Comparison of ENCODE assay signal across 1 cellular context in the genomic region with DNA sequence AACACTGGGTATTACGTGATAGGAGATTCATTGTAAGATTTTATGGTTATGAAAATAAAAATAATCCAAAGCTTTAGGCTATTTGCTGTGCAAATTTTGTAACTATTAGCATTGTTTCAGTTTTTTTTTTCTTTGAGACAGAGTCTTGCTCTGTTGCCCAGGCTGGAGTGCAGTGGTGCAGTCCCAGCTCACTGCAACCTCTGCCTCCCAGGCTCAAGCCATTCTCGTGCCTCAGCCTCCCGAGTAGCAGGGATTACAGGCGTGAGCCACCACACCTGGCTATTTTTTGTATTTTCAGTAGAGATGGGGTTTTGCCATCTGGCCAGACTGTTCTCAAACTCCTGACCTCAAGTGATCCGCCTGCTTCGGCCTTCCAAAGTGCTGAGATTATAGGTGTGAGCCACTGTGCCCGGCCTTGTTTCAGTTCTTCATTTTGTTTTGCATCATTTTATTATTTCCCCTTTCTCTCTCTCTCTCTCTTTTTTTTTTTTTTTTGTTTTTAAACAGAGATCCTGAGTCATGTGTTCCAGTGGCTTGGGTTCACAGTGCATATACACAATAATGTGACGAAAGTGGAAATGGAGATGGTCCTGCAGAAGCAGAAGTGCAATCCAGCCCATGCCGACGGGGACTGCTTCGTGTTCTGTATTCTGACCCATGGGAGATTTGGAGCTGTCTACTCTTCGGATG.
TF ChIP-seq lines count a peak whose summit lies in the region.

No MANE protein-coding gene starts in this region.

TF ChIP-seq in GM23338, 12 proteins besides CTCF, POLR2A, EP300 and RAD21:
- TF ChIP-seq, protein P1, sequence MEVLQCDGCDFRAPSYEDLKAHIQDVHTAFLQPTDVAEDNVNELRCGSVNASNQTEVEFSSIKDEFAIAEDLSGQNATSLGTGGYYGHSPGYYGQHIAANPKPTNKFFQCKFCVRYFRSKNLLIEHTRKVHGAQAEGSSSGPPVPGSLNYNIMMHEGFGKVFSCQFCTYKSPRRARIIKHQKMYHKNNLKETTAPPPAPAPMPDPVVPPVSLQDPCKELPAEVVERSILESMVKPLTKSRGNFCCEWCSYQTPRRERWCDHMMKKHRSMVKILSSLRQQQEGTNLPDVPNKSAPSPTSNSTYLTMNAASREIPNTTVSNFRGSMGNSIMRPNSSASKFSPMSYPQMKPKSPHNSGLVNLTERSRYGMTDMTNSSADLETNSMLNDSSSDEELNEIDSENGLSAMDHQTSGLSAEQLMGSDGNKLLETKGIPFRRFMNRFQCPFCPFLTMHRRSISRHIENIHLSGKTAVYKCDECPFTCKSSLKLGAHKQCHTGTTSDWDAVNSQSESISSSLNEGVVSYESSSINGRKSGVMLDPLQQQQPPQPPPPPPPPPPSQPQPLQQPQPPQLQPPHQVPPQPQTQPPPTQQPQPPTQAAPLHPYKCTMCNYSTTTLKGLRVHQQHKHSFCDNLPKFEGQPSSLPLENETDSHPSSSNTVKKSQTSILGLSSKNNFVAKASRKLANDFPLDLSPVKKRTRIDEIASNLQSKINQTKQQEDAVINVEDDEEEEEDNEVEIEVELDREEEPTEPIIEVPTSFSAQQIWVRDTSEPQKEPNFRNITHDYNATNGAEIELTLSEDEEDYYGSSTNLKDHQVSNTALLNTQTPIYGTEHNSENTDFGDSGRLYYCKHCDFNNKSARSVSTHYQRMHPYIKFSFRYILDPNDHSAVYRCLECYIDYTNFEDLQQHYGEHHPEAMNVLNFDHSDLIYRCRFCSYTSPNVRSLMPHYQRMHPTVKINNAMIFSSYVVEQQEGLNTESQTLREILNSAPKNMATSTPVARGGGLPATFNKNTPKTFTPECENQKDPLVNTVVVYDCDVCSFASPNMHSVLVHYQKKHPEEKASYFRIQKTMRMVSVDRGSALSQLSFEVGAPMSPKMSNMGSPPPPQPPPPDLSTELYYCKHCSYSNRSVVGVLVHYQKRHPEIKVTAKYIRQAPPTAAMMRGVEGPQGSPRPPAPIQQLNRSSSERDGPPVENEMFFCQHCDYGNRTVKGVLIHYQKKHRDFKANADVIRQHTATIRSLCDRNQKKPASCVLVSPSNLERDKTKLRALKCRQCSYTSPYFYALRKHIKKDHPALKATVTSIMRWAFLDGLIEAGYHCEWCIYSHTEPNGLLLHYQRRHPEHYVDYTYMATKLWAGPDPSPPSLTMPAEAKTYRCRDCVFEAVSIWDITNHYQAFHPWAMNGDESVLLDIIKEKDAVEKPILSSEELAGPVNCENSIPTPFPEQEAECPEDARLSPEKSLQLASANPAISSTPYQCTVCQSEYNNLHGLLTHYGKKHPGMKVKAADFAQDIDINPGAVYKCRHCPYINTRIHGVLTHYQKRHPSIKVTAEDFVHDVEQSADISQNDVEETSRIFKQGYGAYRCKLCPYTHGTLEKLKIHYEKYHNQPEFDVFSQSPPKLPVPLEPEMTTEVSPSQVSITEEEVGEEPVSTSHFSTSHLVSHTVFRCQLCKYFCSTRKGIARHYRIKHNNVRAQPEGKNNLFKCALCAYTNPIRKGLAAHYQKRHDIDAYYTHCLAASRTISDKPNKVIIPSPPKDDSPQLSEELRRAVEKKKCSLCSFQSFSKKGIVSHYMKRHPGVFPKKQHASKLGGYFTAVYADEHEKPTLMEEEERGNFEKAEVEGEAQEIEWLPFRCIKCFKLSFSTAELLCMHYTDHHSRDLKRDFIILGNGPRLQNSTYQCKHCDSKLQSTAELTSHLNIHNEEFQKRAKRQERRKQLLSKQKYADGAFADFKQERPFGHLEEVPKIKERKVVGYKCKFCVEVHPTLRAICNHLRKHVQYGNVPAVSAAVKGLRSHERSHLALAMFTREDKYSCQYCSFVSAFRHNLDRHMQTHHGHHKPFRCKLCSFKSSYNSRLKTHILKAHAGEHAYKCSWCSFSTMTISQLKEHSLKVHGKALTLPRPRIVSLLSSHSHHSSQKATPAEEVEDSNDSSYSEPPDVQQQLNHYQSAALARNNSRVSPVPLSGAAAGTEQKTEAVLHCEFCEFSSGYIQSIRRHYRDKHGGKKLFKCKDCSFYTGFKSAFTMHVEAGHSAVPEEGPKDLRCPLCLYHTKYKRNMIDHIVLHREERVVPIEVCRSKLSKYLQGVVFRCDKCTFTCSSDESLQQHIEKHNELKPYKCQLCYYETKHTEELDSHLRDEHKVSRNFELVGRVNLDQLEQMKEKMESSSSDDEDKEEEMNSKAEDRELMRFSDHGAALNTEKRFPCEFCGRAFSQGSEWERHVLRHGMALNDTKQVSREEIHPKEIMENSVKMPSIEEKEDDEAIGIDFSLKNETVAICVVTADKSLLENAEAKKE (CRISPR knock-in tag; IDR thresholded peaks at IDR 0.05), result no peak
- TF ChIP-seq EZH2 (IDR thresholded peaks at IDR 0.05; ENCODE audit: low read depth, unreplicated experiment) (no peak), CREB1 (CRISPR knock-in tag; IDR thresholded peaks at IDR 0.05; ENCODE audit: low read depth) (no peak), ZNF114 (CRISPR knock-in tag; IDR thresholded peaks at IDR 0.05) (no peak), STAT1 (IDR thresholded peaks at IDR 0.05; ENCODE audit: unreplicated experiment) (no peak), POLR2AphosphoS5 (IDR thresholded peaks at IDR 0.05; ENCODE audit: low read depth) (no peak), ZNF331 (CRISPR knock-in tag; IDR thresholded peaks at IDR 0.05; ENCODE audit: low read depth) (no peak), NANOG (IDR thresholded peaks at IDR 0.05; ENCODE audit: borderline replicate concordance) (no peak), EZH2phosphoT487 (IDR thresholded peaks at IDR 0.05; ENCODE audit: unreplicated experiment) (no peak)
- TF ChIP-seq, protein P2, sequence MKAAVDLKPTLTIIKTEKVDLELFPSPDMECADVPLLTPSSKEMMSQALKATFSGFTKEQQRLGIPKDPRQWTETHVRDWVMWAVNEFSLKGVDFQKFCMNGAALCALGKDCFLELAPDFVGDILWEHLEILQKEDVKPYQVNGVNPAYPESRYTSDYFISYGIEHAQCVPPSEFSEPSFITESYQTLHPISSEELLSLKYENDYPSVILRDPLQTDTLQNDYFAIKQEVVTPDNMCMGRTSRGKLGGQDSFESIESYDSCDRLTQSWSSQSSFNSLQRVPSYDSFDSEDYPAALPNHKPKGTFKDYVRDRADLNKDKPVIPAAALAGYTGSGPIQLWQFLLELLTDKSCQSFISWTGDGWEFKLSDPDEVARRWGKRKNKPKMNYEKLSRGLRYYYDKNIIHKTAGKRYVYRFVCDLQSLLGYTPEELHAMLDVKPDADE (IDR thresholded peaks at IDR 0.05), result no peak
